19 cellular contexts compared by ENCODE assay signal in genomic region chr12:31203261-31203660, GRCh38.
DNase-seq lines count a peak whose midpoint lies in the region; ATAC-seq, FAIRE-seq and TF ChIP-seq lines count a peak whose summit lies in the region.
"Had no signal": no experiment of that assay in that cellular context is flagged by ENCODE, and none has a peak within 500 bp of the region (broad histone marks: within the 10 kb centered on the region; RNA-seq: fewer than 3 reads in every experiment).

No MANE protein-coding gene starts in this region.

- H3K4me3 ChIP-seq in breast epithelium, result no peak overlapping the region
- no peak overlapping the region for H3K4me3 ChIP-seq in RWPE2 (ENCODE audit: severe bottlenecking)
- no peak overlapping the region for H3K4me3 ChIP-seq in H1 (ENCODE audit: extremely low read depth in 1 of 4, insufficient read depth in 2 of 4, low read depth in 3 of 4, low read length in 4 of 4)
- no peak overlapping the region for H3K4me3 ChIP-seq in ascending aorta
- H3K4me3 ChIP-seq: GM23338 had no signal

- H3K4me2 ChIP-seq in H1 (ENCODE audit: insufficient read depth in 1 of 2, low read depth in 2 of 2, low read length in 2 of 2), result no peak overlapping the region
- H3K4me2 ChIP-seq: GM23338 had no signal

- H3K4me1 ChIP-seq in breast epithelium (peaks cover 0 to 4% of the 10 kb centered on the region in 2 donors), RWPE2 (ENCODE audit: insufficient read depth, poor library complexity, severe bottlenecking) (peaks cover 17% of the 10 kb centered on the region), H1 (replicated peaks in 1 of 4; ENCODE audit: control insufficient read depth in 3 of 4, insufficient read depth in 4 of 4, low read length in 3 of 4) (peaks cover 0 to 12% (median 5%) of the 10 kb centered on the region in 4 experiments; a peak in 3 of 7 replicates), ascending aorta (no peaks in the 10 kb centered on the region)
- H3K4me1 ChIP-seq: Caco-2 had no signal

- WGBS in H1 (ENCODE audit: extremely low coverage in 1 of 2, insufficient coverage in 1 of 2, insufficient read length in 1 of 2, insufficient replicate concordance in 2 of 2, low coverage in 1 of 2, low lambda C conversion rate in 2 of 2, missing lambda C conversion rate in 1 of 2), 2 experiments, result 94% methylated on average over 1 of the region's 1 CpG; no CpG with 5 or more reads in 1 of the 2 experiments

- CTCF ChIA-PET in MCF 10A (lab: Yijun Ruan, JAX), result interaction anchor here (0.5 to 0.6 kb wide), 4 partner anchors 66 to 237 kb away, joined by 3 read pairs; no protein-coding TSS in a partner anchor
- CTCF ChIA-PET in H1 (lab: Charles Lee; ENCODE audit: partially characterized antibody), result interaction anchor here (0.8 to 1.3 kb wide), 3 partner anchors 32 to 217 kb away, joined by 3 to 4 read pairs (median 3); no protein-coding TSS in a partner anchor

- H2AFZ ChIP-seq in H1 (ENCODE audit: low read length), result no peak overlapping the region
- H2AFZ ChIP-seq: GM23338 had no signal

- H4K8ac ChIP-seq in H1 (ENCODE audit: extremely low read depth, insufficient read depth, low read length), result no peak overlapping the region

- H3K27ac ChIP-seq in breast epithelium (no peak overlapping the region), RWPE2 (ENCODE audit: poor library complexity, severe bottlenecking) (no peak overlapping the region), H1 (ENCODE audit: low read depth, low read length) (no peak overlapping the region), ascending aorta (no peak overlapping the region)
- H3K27ac ChIP-seq: 22Rv1 had no signal

- no peak overlapping the region for H2BK5ac ChIP-seq in H1 (ENCODE audit: low read depth, low read length)

- H3K18ac ChIP-seq in H1 (ENCODE audit: extremely low read depth, low read length), result no peak overlapping the region

- no peak overlapping the region for H3K4me3 Mint-ChIP-seq in MCF 10A (ENCODE audit: unreplicated experiment)
- H3K4me3 Mint-ChIP-seq: CD14-positive monocyte; CD8-positive, alpha-beta memory T cell; GM23338; H9 had no signal

- TF ChIP-seq EP300 in H1 (IDR thresholded peaks at IDR 0.05; ENCODE audit: borderline replicate concordance in 1 of 2, low read depth in 2 of 2, low read length in 2 of 2), result no peak

- peak; percentile 60 for FAIRE-seq in H1 (lab: Jason Lieb, UNC)
- FAIRE-seq: GM18507 had no signal

- H2BK15ac ChIP-seq in H1 (ENCODE audit: low read length), result no peak overlapping the region

- peaks cover 14% of the 10 kb centered on the region for H3K27me3 Mint-ChIP-seq in MCF 10A (ENCODE audit: insufficient read depth, unreplicated experiment)

- no peaks in the 10 kb centered on the region for H3K9me3 ChIP-seq in breast epithelium
- H3K9me3 ChIP-seq in RWPE2 (ENCODE audit: severe bottlenecking), result no peaks in the 10 kb centered on the region
- no peaks in the 10 kb centered on the region for H3K9me3 ChIP-seq in H1 (ENCODE audit: insufficient read depth in 2 of 2, low read depth in 1 of 2, low read length in 1 of 2)
- no peaks in the 10 kb centered on the region for H3K9me3 ChIP-seq in ascending aorta
- H3K9me3 ChIP-seq: Caco-2 had no signal

- no peak overlapping the region for H3K9ac ChIP-seq in H1 (replicated peaks in 1 of 4; ENCODE audit: extremely low read depth in 1 of 4, low read depth in 3 of 4, low read length in 3 of 4)

- no peak overlapping the region for H4K91ac ChIP-seq in H1 (replicated peaks; ENCODE audit: insufficient read length, low read length)

- no peak overlapping the region for H2AK5ac ChIP-seq in H1 (ENCODE audit: low read depth, low read length)

- H3K27ac Mint-ChIP-seq in MCF 10A (ENCODE audit: low read depth, unreplicated experiment), result peak overlapping the region; percentile 10
- H3K27ac Mint-ChIP-seq: CD14-positive monocyte; CD8-positive, alpha-beta memory T cell had no signal

- no peaks in the 10 kb centered on the region for H3K9me3 Mint-ChIP-seq in MCF 10A (ENCODE audit: unreplicated experiment)
- H3K9me3 Mint-ChIP-seq: GM23338, H9 had no signal

- H3K14ac ChIP-seq in H1 (ENCODE audit: insufficient read length), result no peak overlapping the region

- no peaks in the 10 kb centered on the region for H4K20me1 ChIP-seq in H1 (replicated peaks in 1 of 2; ENCODE audit: control insufficient read depth in 1 of 2, insufficient read depth in 2 of 2, low read length in 2 of 2)

- DNase-seq in MCF 10A (ENCODE audit: unreplicated experiment) (no peak), breast epithelium (ENCODE audit: low spot score in 2 of 2) (no peak), RWPE2 (ENCODE audit: low spot score) (no peak), H1 (ENCODE audit: low read depth in 1 of 2, low spot score in 2 of 2) (no peak), ascending aorta (ENCODE audit: low spot score in 2 of 2) (no peak)
- DNase-seq in activated naive CD4-positive, alpha-beta T cell (lab: John Stamatoyannopoulos, UW), result no peak
- DNase-seq in stimulated activated naive CD8-positive, alpha-beta T cell treated with anti-CD3 and anti-CD28 coated beads, Interleukin-15, Interleukin-2, amounts not matched to agents 100 U/mL and 50 U/mL, for 24 hours, result no peak
- DNase-seq: Caco-2; CD8-positive, alpha-beta memory T cell; DND-41; GF-D8; H9; IMR-90; KBM-7 had no signal

- no peaks in the 10 kb centered on the region for H3K79me2 ChIP-seq in H1 (ENCODE audit: control insufficient read depth in 1 of 2, insufficient read depth in 2 of 2, low read length in 2 of 2)

- no peaks in the 10 kb centered on the region for H3K23me2 ChIP-seq in H1 (ENCODE audit: low read depth, low read length)

- no peak overlapping the region for H3K56ac ChIP-seq in H1 (replicated peaks; ENCODE audit: insufficient read length, low read depth, low read length)

- TF ChIP-seq CTCF in MCF 10A (IDR thresholded peaks at IDR 0.05; ENCODE audit: unreplicated experiment), result no peak
- TF ChIP-seq CTCF in breast epithelium (IDR thresholded peaks at IDR 0.05), result no peak
- TF ChIP-seq CTCF in RWPE2 (IDR thresholded peaks at IDR 0.05; ENCODE audit: poor library complexity, severe bottlenecking), result no peak
- TF ChIP-seq CTCF in H1 (IDR thresholded peaks at IDR 0.05; ENCODE audit: control extremely low read depth in 1 of 3, insufficient read depth in 1 of 3, low read depth in 1 of 3, low read length in 3 of 3), result no peak
- TF ChIP-seq CTCF in ascending aorta (IDR thresholded peaks at IDR 0.05), result no peak

- no peak overlapping the region for H3K23ac ChIP-seq in H1 (ENCODE audit: insufficient read length)

- no TSS peak for BruUV-seq in MCF 10A (replicated peaks; lab: Mats Ljungman, UMichigan)

- intact Hi-C loops in MCF 10A (cut with micrococcal nuclease) (no loop called here), breast epithelium (cut with DNase I; ENCODE audit: low total_unique reads) (no loop called here), ascending aorta (cut with DNase I) (no loop called here)

- H4K5ac ChIP-seq in H1 (ENCODE audit: insufficient read length, low read depth, low read length), result no peak overlapping the region

- peaks cover 29% of the 10 kb centered on the region for H3K4me1 Mint-ChIP-seq in MCF 10A (ENCODE audit: insufficient read depth, unreplicated experiment)
- H3K4me1 Mint-ChIP-seq: CD14-positive monocyte had no signal

- no peak overlapping the region for H2BK20ac ChIP-seq in H1 (ENCODE audit: low read length)

- no peak overlapping the region for H2BK120ac ChIP-seq in H1 (replicated peaks; ENCODE audit: low read depth, low read length)

- no peaks in the 10 kb centered on the region for H3K36me3 Mint-ChIP-seq in MCF 10A (ENCODE audit: insufficient read depth, unreplicated experiment)
- H3K36me3 Mint-ChIP-seq: CD14-positive monocyte; CD8-positive, alpha-beta memory T cell had no signal

- no peaks in the 10 kb centered on the region for H3K36me3 ChIP-seq in breast epithelium
- H3K36me3 ChIP-seq in RWPE2 (ENCODE audit: low read depth), result no peaks in the 10 kb centered on the region
- no peaks in the 10 kb centered on the region for H3K36me3 ChIP-seq in H1 (ENCODE audit: control insufficient read depth in 2 of 4, insufficient read depth in 4 of 4, low read length in 3 of 4)
- H3K36me3 ChIP-seq in ascending aorta, result no peaks in the 10 kb centered on the region

- no peak overlapping the region for H3K4ac ChIP-seq in H1 (replicated peaks; ENCODE audit: insufficient read length, low read depth, low read length)

- no peaks in the 10 kb centered on the region for H3K79me1 ChIP-seq in H1 (ENCODE audit: low read depth, low read length)

- no peak for TF ChIP-seq RAD21 in H1 (IDR thresholded peaks at IDR 0.05 in 1 of 2, conservative IDR thresholded peaks at IDR 0.05 in 1 of 2; ENCODE audit: low read depth in 2 of 2, low read length in 2 of 2)

- ATAC-seq in RWPE2 (ENCODE audit: low read depth) (peak; percentile 44; the same call in 2 of the 3 replicates), HG02840 (IDR thresholded peaks at IDR 0.05; ENCODE audit: low FRiP score, unreplicated experiment) (no peak)
- ATAC-seq in stimulated activated naive CD8-positive, alpha-beta T cell treated with anti-CD3 and anti-CD28 coated beads, Interleukin-15, Interleukin-2, amounts not matched to agents 100 U/mL and 50 U/mL, for 24 hours, result no peak
- ATAC-seq: GM23338 had no signal

- TF ChIP-seq POLR2A in breast epithelium (IDR thresholded peaks at IDR 0.05) (no peak), H1 (IDR thresholded peaks at IDR 0.05; ENCODE audit: control extremely low read depth in 1 of 2, low read depth in 2 of 2, low read length in 2 of 2) (no peak)

- no peaks in the 10 kb centered on the region for H3K27me3 ChIP-seq in breast epithelium
- H3K27me3 ChIP-seq in RWPE2 (ENCODE audit: insufficient read depth, poor library complexity, severe bottlenecking), result no peaks in the 10 kb centered on the region
- H3K27me3 ChIP-seq in H1 (replicated peaks in 1 of 4; ENCODE audit: control insufficient read depth in 3 of 4, extremely low read depth in 1 of 4, insufficient read depth in 3 of 4, low read length in 3 of 4), result no peaks in the 10 kb centered on the region
- H3K27me3 ChIP-seq in ascending aorta, result no peaks in the 10 kb centered on the region

- no peak overlapping the region for H2BK12ac ChIP-seq in H1 (ENCODE audit: low read depth, low read length)

- POLR2A ChIA-PET in MCF 10A (lab: Yijun Ruan, JAX) (no interaction called here), H1 (lab: Charles Lee; ENCODE audit: partially characterized antibody) (no interaction called here)

TF ChIP-seq in H1, 55 proteins besides CTCF, POLR2A, EP300 and RAD21 (continues in another document):
- TF ChIP-seq KDM5A (IDR thresholded peaks at IDR 0.05; ENCODE audit: low read length), result no peak
- TF ChIP-seq BCL11A (IDR thresholded peaks at IDR 0.05; ENCODE audit: low read depth in 2 of 2, low read length in 2 of 2), result no peak
- no peak for TF ChIP-seq RXRA (IDR thresholded peaks at IDR 0.05; ENCODE audit: insufficient read depth, low read depth, low read length)
- TF ChIP-seq ASH2L (IDR thresholded peaks at IDR 0.05; ENCODE audit: low read length), result no peak
- no peak for TF ChIP-seq EZH2 (IDR thresholded peaks at IDR 0.05; ENCODE audit: low read depth, low read length, severe bottlenecking)
- no peak for TF ChIP-seq POU5F1 (IDR thresholded peaks at IDR 0.05; ENCODE audit: low read depth, low read length)
- TF ChIP-seq TEAD4 (IDR thresholded peaks at IDR 0.05; ENCODE audit: low read depth, low read length), result no peak
- TF ChIP-seq PHF8 (conservative IDR thresholded peaks at IDR 0.05; ENCODE audit: low read depth, low read length), result no peak
- no peak for TF ChIP-seq GTF2F1 (IDR thresholded peaks at IDR 0.05; ENCODE audit: borderline replicate concordance, low read depth, low read length)
- no peak for TF ChIP-seq BACH1 (IDR thresholded peaks at IDR 0.05; ENCODE audit: low read length)
